ENCODE assay signal across 1 cellular context in the genomic region with DNA sequence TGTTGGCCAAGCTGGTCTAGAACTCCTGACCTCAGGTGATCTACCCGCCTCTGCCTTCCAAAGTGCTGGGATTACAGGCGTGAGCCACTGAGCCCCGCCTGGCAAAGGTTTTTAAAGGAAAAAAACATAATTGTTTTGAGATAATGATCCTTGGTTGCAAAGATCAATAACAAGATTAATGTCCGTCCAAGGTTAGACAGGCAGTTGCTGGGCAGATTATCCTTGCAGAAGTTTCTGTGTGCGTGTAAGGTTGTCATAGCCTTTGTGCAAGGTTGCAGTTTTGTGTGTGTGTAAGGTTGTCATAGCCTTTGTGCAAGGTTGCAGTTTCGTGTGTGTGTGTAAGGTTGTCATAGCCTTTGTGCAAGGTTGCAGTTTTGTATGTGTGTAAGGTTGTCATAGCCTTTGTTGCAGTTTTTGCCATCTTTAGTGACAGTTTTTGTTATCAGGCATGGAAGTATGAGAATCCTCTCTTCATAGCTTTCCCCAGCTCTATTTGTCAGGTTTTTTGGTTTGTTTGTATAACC.
TF ChIP-seq lines count a peak whose summit lies in the region.

No MANE protein-coding gene starts in this region.

TF ChIP-seq in GM12878, 131 proteins besides CTCF, POLR2A, EP300 and RAD21:
- TF ChIP-seq CHD1 (IDR thresholded peaks at IDR 0.05; ENCODE audit: low read depth, low read length) = no peak
- peak; percentile 70 for TF ChIP-seq PBX3 (IDR thresholded peaks at IDR 0.05; ENCODE audit: insufficient replicate concordance, low read depth, low read length)
- TF ChIP-seq TCF12 (IDR thresholded peaks at IDR 0.05; ENCODE audit: low read depth, low read length) = no peak
- no peak for TF ChIP-seq MYC (IDR thresholded peaks at IDR 0.05; ENCODE audit: insufficient read depth, insufficient read length, insufficient replicate concordance, low read length, severe bottlenecking)
- no peak for TF ChIP-seq MTA3 (IDR thresholded peaks at IDR 0.05; ENCODE audit: borderline replicate concordance, low read length)
- TF ChIP-seq, protein P1, sequence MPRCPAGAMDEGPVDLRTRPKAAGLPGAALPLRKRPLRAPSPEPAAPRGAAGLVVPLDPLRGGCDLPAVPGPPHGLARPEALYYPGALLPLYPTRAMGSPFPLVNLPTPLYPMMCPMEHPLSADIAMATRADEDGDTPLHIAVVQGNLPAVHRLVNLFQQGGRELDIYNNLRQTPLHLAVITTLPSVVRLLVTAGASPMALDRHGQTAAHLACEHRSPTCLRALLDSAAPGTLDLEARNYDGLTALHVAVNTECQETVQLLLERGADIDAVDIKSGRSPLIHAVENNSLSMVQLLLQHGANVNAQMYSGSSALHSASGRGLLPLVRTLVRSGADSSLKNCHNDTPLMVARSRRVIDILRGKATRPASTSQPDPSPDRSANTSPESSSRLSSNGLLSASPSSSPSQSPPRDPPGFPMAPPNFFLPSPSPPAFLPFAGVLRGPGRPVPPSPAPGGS (IDR thresholded peaks at IDR 0.05; ENCODE audit: borderline replicate concordance, insufficient read depth, low read depth, low read length, poor library complexity, severe bottlenecking) = peak; percentile 94
- no peak for TF ChIP-seq BMI1 (IDR thresholded peaks at IDR 0.05; ENCODE audit: borderline replicate concordance)
- peak; percentile 32; the same call in 1 of the 2 replicates for TF ChIP-seq TCF3 (IDR thresholded peaks at IDR 0.05; ENCODE audit: borderline replicate concordance, insufficient read depth, low read depth, low read length)
- no peak for TF ChIP-seq RELB (IDR thresholded peaks at IDR 0.05; ENCODE audit: low read depth)
